In genomic region chr17:47792979-47793378, GRCh38 we compare ENCODE assay signal across 17 cellular contexts. TPM values are rescaled to one million over a fixed set of nuclear protein-coding genes. Genes with fewer than 3 reads are reported as not detected.
DNase-seq lines count a peak whose midpoint lies in the region; ATAC-seq lines count a peak whose summit lies in the region.
"Had no signal": no experiment of that assay in that cellular context is flagged by ENCODE, and none has a peak within 500 bp of the region (broad histone marks: within the 10 kb centered on the region; RNA-seq: fewer than 3 reads in every experiment).

No MANE protein-coding gene starts in this region.

- peaks cover 14% of the 10 kb centered on the region for H3K4me1 Mint-ChIP-seq in activated CD4-positive, alpha-beta memory T cell treated with anti-CD3 and anti-CD28 coated beads, Interleukin-2, amount 10 ng/mL, durations not matched to agents 7 days and 5 days
- peaks cover 11% of the 10 kb centered on the region for H3K4me1 Mint-ChIP-seq in activated CD4-positive, alpha-beta memory T cell treated with anti-CD3 and anti-CD28 coated beads for 36 hours (ENCODE audit: low read depth)
- peaks cover 3 to 4% of the 10 kb centered on the region in 2 donors for H3K4me1 Mint-ChIP-seq in effector memory CD8-positive, alpha-beta T cell (ENCODE audit: low read depth in 2 of 2)

- H3K9me3 Mint-ChIP-seq in activated CD4-positive, alpha-beta memory T cell treated with anti-CD3 and anti-CD28 coated beads, Interleukin-2, amount 10 ng/mL, durations not matched to agents 7 days and 5 days, result no peaks in the 10 kb centered on the region
- no peaks in the 10 kb centered on the region for H3K9me3 Mint-ChIP-seq in activated CD4-positive, alpha-beta memory T cell treated with anti-CD3 and anti-CD28 coated beads for 36 hours
- H3K9me3 Mint-ChIP-seq in effector memory CD8-positive, alpha-beta T cell, result no peaks in the 10 kb centered on the region
- H3K9me3 Mint-ChIP-seq: CD8-positive, alpha-beta T cell; HFFc6 had no signal

- POLR2A ChIA-PET in activated CD4-positive, alpha-beta memory T cell treated with anti-CD3 and anti-CD28 coated beads, Interleukin-2, amount 10 ng/mL, durations not matched to agents 7 days and 5 days (lab: Charles Lee), result no interaction called here
- POLR2A ChIA-PET in activated CD4-positive, alpha-beta memory T cell treated with anti-CD3 and anti-CD28 coated beads for 36 hours (lab: Charles Lee), result no interaction called here

- ATAC-seq in sciatic nerve, result no peak
- ATAC-seq in effector memory CD8-positive, alpha-beta T cell (replicated peaks), result no peak
- no peak for ATAC-seq in GM21529 (IDR thresholded peaks at IDR 0.05; ENCODE audit: unreplicated experiment)
- ATAC-seq: CD8-positive, alpha-beta T cell; GM12878 had no signal

- peak; percentile 2 for DNase-seq in activated CD4-positive, alpha-beta memory T cell treated with anti-CD3 and anti-CD28 coated beads, Interleukin-2, amount 10 ng/mL, durations not matched to agents 7 days and 5 days
- DNase-seq in activated CD4-positive, alpha-beta memory T cell treated with anti-CD3 and anti-CD28 coated beads for 36 hours, result no peak
- DNase-seq in activated effector memory CD4-positive, alpha-beta T cell treated with anti-CD3 and anti-CD28 coated beads, Interleukin-2, amount 50 U/mL, for 16 hours, result peak; percentile 13
- DNase-seq in activated effector memory CD4-positive, alpha-beta T cell treated with Interleukin-2 at 50 U/mL for 16 hours, result no peak
- DNase-seq in sciatic nerve (ENCODE audit: low spot score) (peak; percentile 9), ureter (ENCODE audit: low spot score) (peak; percentile 8)
- no peak for DNase-seq in effector memory CD8-positive, alpha-beta T cell
- DNase-seq: CD4-positive, CD25-positive, alpha-beta regulatory T cell; CD8-positive, alpha-beta T cell; DMS79; EL; GDM1; GOT3; HFFc6 had no signal

- no peak overlapping the region for H3K27ac Mint-ChIP-seq in activated CD4-positive, alpha-beta memory T cell treated with anti-CD3 and anti-CD28 coated beads, Interleukin-2, amount 10 ng/mL, durations not matched to agents 7 days and 5 days
- no peak overlapping the region for H3K27ac Mint-ChIP-seq in activated CD4-positive, alpha-beta memory T cell treated with anti-CD3 and anti-CD28 coated beads for 36 hours
- no peak overlapping the region for H3K27ac Mint-ChIP-seq in effector memory CD8-positive, alpha-beta T cell
- H3K27ac Mint-ChIP-seq: B cell; CD4-positive, CD25-positive, alpha-beta regulatory T cell; CD8-positive, alpha-beta T cell; HFFc6 had no signal

- no peaks in the 10 kb centered on the region for H3K36me3 Mint-ChIP-seq in activated CD4-positive, alpha-beta memory T cell treated with anti-CD3 and anti-CD28 coated beads, Interleukin-2, amount 10 ng/mL, durations not matched to agents 7 days and 5 days (ENCODE audit: low read depth)
- H3K36me3 Mint-ChIP-seq in activated CD4-positive, alpha-beta memory T cell treated with anti-CD3 and anti-CD28 coated beads for 36 hours, result no peaks in the 10 kb centered on the region
- no peaks in the 10 kb centered on the region for H3K36me3 Mint-ChIP-seq in effector memory CD8-positive, alpha-beta T cell (ENCODE audit: insufficient read depth)
- H3K36me3 Mint-ChIP-seq: CD4-positive, CD25-positive, alpha-beta regulatory T cell; CD8-positive, alpha-beta T cell had no signal

- CTCF ChIA-PET in activated CD4-positive, alpha-beta memory T cell treated with anti-CD3 and anti-CD28 coated beads, Interleukin-2, amount 10 ng/mL, durations not matched to agents 7 days and 5 days (lab: Charles Lee), result interaction anchor here (1.0 to 1.3 kb wide), 2 partner anchors 9 to 95 kb away, joined by 3 to 4 read pairs; no protein-coding TSS in a partner anchor
- CTCF ChIA-PET in activated CD4-positive, alpha-beta memory T cell treated with anti-CD3 and anti-CD28 coated beads for 36 hours (lab: Charles Lee), result interaction anchor here (0.6 to 1.1 kb wide), 2 partner anchors 94 to 127 kb away, joined by 3 read pairs; no protein-coding TSS in a partner anchor

- intact Hi-C loops in activated CD4-positive, alpha-beta memory T cell treated with anti-CD3 and anti-CD28 coated beads for 36 hours (cut with micrococcal nuclease), result loop anchor here (5.0 kb wide), 2 partner anchors 61 to 131 kb away; partner anchors contain the start of gene TBX21
- intact Hi-C loops in sciatic nerve (cut with DNase I), result no loop called here

- H3K27me3 Mint-ChIP-seq in activated CD4-positive, alpha-beta memory T cell treated with anti-CD3 and anti-CD28 coated beads, Interleukin-2, amount 10 ng/mL, durations not matched to agents 7 days and 5 days, result peaks cover 65% of the 10 kb centered on the region
- H3K27me3 Mint-ChIP-seq in activated CD4-positive, alpha-beta memory T cell treated with anti-CD3 and anti-CD28 coated beads for 36 hours, result peaks cover 38% of the 10 kb centered on the region
- H3K27me3 Mint-ChIP-seq in effector memory CD8-positive, alpha-beta T cell, result peaks cover 46 to 69% of the 10 kb centered on the region in 2 donors

- no peak overlapping the region for H3K4me3 Mint-ChIP-seq in activated CD4-positive, alpha-beta memory T cell treated with anti-CD3 and anti-CD28 coated beads, Interleukin-2, amount 10 ng/mL, durations not matched to agents 7 days and 5 days
- no peak overlapping the region for H3K4me3 Mint-ChIP-seq in activated CD4-positive, alpha-beta memory T cell treated with anti-CD3 and anti-CD28 coated beads for 36 hours
- H3K4me3 Mint-ChIP-seq in effector memory CD8-positive, alpha-beta T cell, result no peak overlapping the region
- H3K4me3 Mint-ChIP-seq: B cell; CD4-positive, CD25-positive, alpha-beta regulatory T cell; CD8-positive, alpha-beta T cell; HFFc6 had no signal

RNA-seq across cellular contexts. Expression of gene OSBPL7, which starts 28.6 kb away (rescaled TPM):
- 10 to 100 TPM; 33.2 to 36.1 TPM for total RNA-seq in activated CD4-positive, alpha-beta memory T cell treated with anti-CD3 and anti-CD28 coated beads, Interleukin-2, amount 10 ng/mL, durations not matched to agents 7 days and 5 days
- total RNA-seq in activated CD4-positive, alpha-beta memory T cell treated with anti-CD3 and anti-CD28 coated beads for 36 hours, result 10 to 100 TPM; 14.7 to 15.6 TPM
- 13.5 TPM for total RNA-seq in sciatic nerve
- total RNA-seq in ureter, result 27.2 TPM

RNA-seq across cellular contexts. Expression of gene MRPL10, which starts 38.4 kb away (rescaled TPM):
- 10 to 100 TPM; 91.5 to 95.7 TPM for total RNA-seq in activated CD4-positive, alpha-beta memory T cell treated with anti-CD3 and anti-CD28 coated beads, Interleukin-2, amount 10 ng/mL, durations not matched to agents 7 days and 5 days
- 10 to 100 TPM; 69.9 to 72.4 TPM for total RNA-seq in activated CD4-positive, alpha-beta memory T cell treated with anti-CD3 and anti-CD28 coated beads for 36 hours
- total RNA-seq in sciatic nerve (26.6 TPM), ureter (38.2 TPM)

RNA-seq across cellular contexts. Expression of gene LRRC46, which starts 38.5 kb away (rescaled TPM):
- under 1 TPM; 0.45 to 0.53 TPM for total RNA-seq in activated CD4-positive, alpha-beta memory T cell treated with anti-CD3 and anti-CD28 coated beads, Interleukin-2, amount 10 ng/mL, durations not matched to agents 7 days and 5 days
- total RNA-seq in activated CD4-positive, alpha-beta memory T cell treated with anti-CD3 and anti-CD28 coated beads for 36 hours, result under 1 TPM; 0.29 to 0.59 TPM
- total RNA-seq in sciatic nerve (0.89 TPM), ureter (0.31 TPM)

RNA-seq across cellular contexts. Expression of gene SCRN2, which starts 48.1 kb away (rescaled TPM):
- 10 to 100 TPM; 29.1 to 29.8 TPM for total RNA-seq in activated CD4-positive, alpha-beta memory T cell treated with anti-CD3 and anti-CD28 coated beads, Interleukin-2, amount 10 ng/mL, durations not matched to agents 7 days and 5 days
- total RNA-seq in activated CD4-positive, alpha-beta memory T cell treated with anti-CD3 and anti-CD28 coated beads for 36 hours, result 10 to 100 TPM; 20.6 to 21.0 TPM
- total RNA-seq in sciatic nerve (39.4 TPM), ureter (36.5 TPM)

RNA-seq across cellular contexts. Expression of gene SP6, which starts 58.0 kb away (rescaled TPM):
- under 1 TPM; 0.10 to 0.15 TPM for total RNA-seq in activated CD4-positive, alpha-beta memory T cell treated with anti-CD3 and anti-CD28 coated beads, Interleukin-2, amount 10 ng/mL, durations not matched to agents 7 days and 5 days
- under 1 TPM; 0.10 to 0.12 TPM for total RNA-seq in activated CD4-positive, alpha-beta memory T cell treated with anti-CD3 and anti-CD28 coated beads for 36 hours
- total RNA-seq in sciatic nerve, result 0.62 TPM
- total RNA-seq in ureter, result 9.2 TPM
- total RNA-seq: B cell, GM12878 had no signal

Comparison
In these comparisons a context has a peak if more than half of its experiments do, and no peak if none do; other contexts are left out.
1. DNase-seq: peak in activated CD4-positive, alpha-beta memory T cell treated with anti-CD3 and anti-CD28 coated beads, Interleukin-2, amount 10 ng/mL, durations not matched to agents 7 days and 5 days (single experiment), activated effector memory CD4-positive, alpha-beta T cell treated with anti-CD3 and anti-CD28 coated beads, Interleukin-2, amount 50 U/mL, for 16 hours (single experiment), sciatic nerve (single experiment) and ureter (single experiment); none in activated CD4-positive, alpha-beta memory T cell treated with anti-CD3 and anti-CD28 coated beads for 36 hours (single experiment), activated effector memory CD4-positive, alpha-beta T cell treated with Interleukin-2 at 50 U/mL for 16 hours (single experiment) and effector memory CD8-positive, alpha-beta T cell (0 of 3).